8 cellular contexts compared by ENCODE assay signal in the genomic region with DNA sequence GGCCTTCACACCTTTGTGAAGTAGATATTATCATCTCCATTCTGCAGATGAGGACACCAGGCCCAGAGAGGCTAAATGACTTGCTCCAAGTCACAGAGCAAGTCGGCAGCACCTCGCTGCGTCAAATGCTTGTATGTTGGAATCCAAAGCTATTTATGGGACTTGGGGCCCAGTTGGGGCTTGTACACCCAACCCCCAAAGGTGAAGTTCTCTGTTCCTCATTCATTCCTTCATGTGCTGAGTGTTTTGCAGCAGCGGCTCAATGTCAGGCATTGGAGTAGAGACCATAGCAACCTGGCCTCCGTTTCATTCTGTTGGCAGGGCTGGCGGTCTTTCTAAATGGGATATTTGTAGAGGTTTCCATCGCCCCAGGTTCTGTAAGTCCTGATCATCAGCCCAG.
DNase-seq lines count a peak whose midpoint lies in the region; ATAC-seq and TF ChIP-seq lines count a peak whose summit lies in the region.
"Had no signal": no experiment of that assay in that cellular context is flagged by ENCODE, and none has a peak within 500 bp of the region (broad histone marks: within the 10 kb centered on the region; RNA-seq: fewer than 3 reads in every experiment).

No MANE protein-coding gene starts in this region.

- H3K36me3 ChIP-seq in mesendoderm (ENCODE audit: control insufficient read depth, insufficient read depth, low read length) (no peaks in the 10 kb centered on the region), suprapubic skin (no peaks in the 10 kb centered on the region), breast epithelium (no peaks in the 10 kb centered on the region)

- no peaks in the 10 kb centered on the region for H3K79me1 ChIP-seq in mesendoderm (ENCODE audit: low read length)

- intact Hi-C loops in breast epithelium (cut with DNase I; ENCODE audit: low total_unique reads) = no loop called here

- no peak overlapping the region for H3K27ac ChIP-seq in mesendoderm (ENCODE audit: low read depth, low read length)
- H3K27ac ChIP-seq in suprapubic skin = no peak overlapping the region
- no peak overlapping the region for H3K27ac ChIP-seq in breast epithelium
- H3K27ac ChIP-seq: foreskin keratinocyte had no signal

- H3K18ac ChIP-seq in mesendoderm (ENCODE audit: low read length) = no peak overlapping the region

- H3K4me2 ChIP-seq in mesendoderm (ENCODE audit: low read length) = no peak overlapping the region

- H3K9ac ChIP-seq in mesendoderm (ENCODE audit: low read length) = no peak overlapping the region

- no peak overlapping the region for H4K8ac ChIP-seq in mesendoderm (ENCODE audit: low read depth, low read length)

- no peaks in the 10 kb centered on the region for H3K27me3 ChIP-seq in mesendoderm (ENCODE audit: insufficient read depth, low read length, poor library complexity)
- H3K27me3 ChIP-seq in suprapubic skin = no peaks in the 10 kb centered on the region
- no peaks in the 10 kb centered on the region for H3K27me3 ChIP-seq in breast epithelium

- H2BK120ac ChIP-seq in mesendoderm (ENCODE audit: low read depth, low read length) = no peak overlapping the region

- H4K5ac ChIP-seq in mesendoderm (ENCODE audit: low read length) = no peak overlapping the region

- TF ChIP-seq CTCF in suprapubic skin (IDR thresholded peaks at IDR 0.05) = no peak
- TF ChIP-seq CTCF in breast epithelium (IDR thresholded peaks at IDR 0.05) = no peak

- WGBS in mesendoderm (ENCODE audit: extremely low coverage, insufficient coverage, low lambda C conversion rate) = no CpG with 5 or more reads among the region's 7 CpGs
- WGBS in suprapubic skin = 58% methylated on average over 6 of the region's 7 CpGs

- ATAC-seq in GM18870 (IDR thresholded peaks at IDR 0.05; ENCODE audit: unreplicated experiment) (peak; percentile 21), HG02623 (IDR thresholded peaks at IDR 0.05; ENCODE audit: unreplicated experiment) (peak; percentile 16)
- ATAC-seq: foreskin keratinocyte had no signal

- H3K56ac ChIP-seq in mesendoderm (ENCODE audit: low read length) = peak overlapping the region; percentile 12

- H3K4ac ChIP-seq in mesendoderm (ENCODE audit: low read depth, low read length) = no peak overlapping the region

- TF ChIP-seq EP300 in suprapubic skin (IDR thresholded peaks at IDR 0.05) = no peak

- TF ChIP-seq POLR2A in suprapubic skin (IDR thresholded peaks at IDR 0.05) (no peak), breast epithelium (IDR thresholded peaks at IDR 0.05) (no peak)

- no peaks in the 10 kb centered on the region for H3K79me2 ChIP-seq in mesendoderm (ENCODE audit: control insufficient read depth, insufficient read depth, low read length)

- H3K23ac ChIP-seq in mesendoderm (ENCODE audit: low read length) = no peak overlapping the region

- peaks cover 3% of the 10 kb centered on the region for H3K4me1 ChIP-seq in mesendoderm (ENCODE audit: control insufficient read depth, low read depth, low read length)
- H3K4me1 ChIP-seq in suprapubic skin = peaks cover 15% of the 10 kb centered on the region
- peaks cover 0 to 3% of the 10 kb centered on the region in 2 donors for H3K4me1 ChIP-seq in breast epithelium
- H3K4me1 ChIP-seq: foreskin keratinocyte had no signal

- H3K4me3 ChIP-seq in mesendoderm (ENCODE audit: low read length) = no peak overlapping the region
- no peak overlapping the region for H3K4me3 ChIP-seq in suprapubic skin
- H3K4me3 ChIP-seq in breast epithelium = no peak overlapping the region

- peak; percentile 56 for DNase-seq in MV-4-11 (lab: John Stamatoyannopoulos, UW)
- DNase-seq in mesendoderm = no peak
- no peak for DNase-seq in suprapubic skin (ENCODE audit: low spot score in 2 of 2)
- no peak for DNase-seq in breast epithelium (ENCODE audit: low spot score in 2 of 2)
- no peak for DNase-seq in globus pallidus (ENCODE audit: low spot score)
- DNase-seq: foreskin keratinocyte had no signal

- H3K9me3 ChIP-seq in suprapubic skin (no peaks in the 10 kb centered on the region), breast epithelium (no peaks in the 10 kb centered on the region)

- H2BK5ac ChIP-seq in mesendoderm (ENCODE audit: low read length) = no peak overlapping the region

- H2BK15ac ChIP-seq in mesendoderm (replicated peaks; ENCODE audit: low read depth) = no peak overlapping the region

- no peak overlapping the region for H2AK5ac ChIP-seq in mesendoderm (ENCODE audit: low read length)
